7 cellular contexts compared by ENCODE assay signal in genomic region chr3:113948015-113948917, GRCh38. TPM values are rescaled to one million over a fixed set of nuclear protein-coding genes. Genes with fewer than 3 reads are reported as not detected.
DNase-seq lines count a peak whose midpoint lies in the region; ATAC-seq and TF ChIP-seq lines count a peak whose summit lies in the region.

No MANE protein-coding gene starts in this region.

- H3K36me3 ChIP-seq in muscle layer of colon (ENCODE audit: insufficient read depth, low read length) (no peaks in the 10 kb centered on the region), testis (ENCODE audit: low read depth, missing control alignments) (no peaks in the 10 kb centered on the region)

- no peak for TF ChIP-seq POLR2A in testis (IDR thresholded peaks at IDR 0.05)

- H3K27me3 ChIP-seq in muscle layer of colon (ENCODE audit: control insufficient read depth in 1 of 2, insufficient read depth in 2 of 2, low read length in 2 of 2) (no peaks in the 10 kb centered on the region), testis (no peaks in the 10 kb centered on the region)

- 2 to 5% methylated on average over 12 to 51 of the region's 65 CpGs for WGBS in testis, 2 donors

- no peak overlapping the region for H3K27ac ChIP-seq in muscle layer of colon (ENCODE audit: low read depth, low read length)
- H3K27ac ChIP-seq in testis, result peak overlapping the region in 1 of 2 donors; percentile 71

- no peaks in the 10 kb centered on the region for H3K9me3 ChIP-seq in muscle layer of colon (ENCODE audit: low read length)
- no peaks in the 10 kb centered on the region for H3K9me3 ChIP-seq in testis

- H3K4me1 ChIP-seq in muscle layer of colon (ENCODE audit: insufficient read depth, low read length) (peaks cover 5% of the 10 kb centered on the region), testis (peaks cover 5% of the 10 kb centered on the region)

- intact Hi-C loops in testis (cut with DNase I; ENCODE audit: low total_unique reads), result no loop called here

- H3K4me3 ChIP-seq in muscle layer of colon (ENCODE audit: low read depth in 1 of 2, low read length in 2 of 2) (peak overlapping the region; percentile 52 to 61), testis (peak overlapping the region; percentile 68 to 75)

- ATAC-seq in GM18498 (IDR thresholded peaks at IDR 0.05; ENCODE audit: unreplicated experiment), result peak; percentile 55
- ATAC-seq in HG02571 (IDR thresholded peaks at IDR 0.05; ENCODE audit: unreplicated experiment), result peak; percentile 38

- TF ChIP-seq CTCF in testis (IDR thresholded peaks at IDR 0.05), result no peak

- no peak overlapping the region for H3K9ac ChIP-seq in muscle layer of colon (ENCODE audit: low read length)

- DNase-seq in NCI-H1092 treated with DMSO at 0.1 percent for 48 hours (lab: John Stamatoyannopoulos, UW) (peak; percentile 43), testis (peak; percentile 43)
- DNase-seq in activated CD4-positive, alpha-beta T cell treated with anti-CD3 and anti-CD28 coated beads for 48 hours, result peak; percentile 33
- DNase-seq in effector CD8-positive, alpha-beta T cell (lab: John Stamatoyannopoulos, UW), result peak; percentile 21

RNA-seq across cellular contexts. Expression of gene ZDHHC23, which starts 0.5 kb away (rescaled TPM):
- total RNA-seq in testis, result 10 to 100 TPM; 27.1 to 38.7 TPM
- 36.4 TPM for polyA plus RNA-seq in testis (ENCODE audit: insufficient read depth, low read depth, low replicate concordance)
